18 cellular contexts compared by ENCODE assay signal in genomic region chr3:183514048-183514447, GRCh38. TPM values are rescaled to one million over a fixed set of nuclear protein-coding genes. Genes with fewer than 3 reads are reported as not detected.
A peak's percentile ranks its signal among the peaks of the same experiment; 100 is the strongest.
DNase-seq lines count a peak whose midpoint lies in the region; ATAC-seq, FAIRE-seq and TF ChIP-seq lines count a peak whose summit lies in the region.
"Had no signal": no experiment of that assay in that cellular context is flagged by ENCODE, and none has a peak within 500 bp of the region (broad histone marks: within the 10 kb centered on the region; RNA-seq: fewer than 3 reads in every experiment).

No MANE protein-coding gene starts in this region.

- DNase-seq in CD4-positive, CD25-positive, alpha-beta regulatory T cell = no peak
- no peak for DNase-seq in activated CD4-positive, alpha-beta memory T cell treated with anti-CD3 and anti-CD28 coated beads, Interleukin-2, amount 10 ng/mL, durations not matched to agents 7 days and 5 days
- DNase-seq in HepG2 (ENCODE audit: low spot score) (no peak), H54 (ENCODE audit: insufficient read length, low spot score) (no peak), dermis blood vessel endothelial cell (no peak), GM12891 (ENCODE audit: insufficient read length, low spot score) (no peak)
- DNase-seq: BE2C; H7; NCI-H1105; NCI-H2171; NCI-H748 treated with DMSO at 0.1 percent for 48 hours; stimulated activated CD4-positive, alpha-beta T cell treated with anti-CD3 and anti-CD28 coated beads, Interleukin-4, amount 100 ng/mL, for 1 hour; thyroid gland had no signal

- H3K79me2 ChIP-seq in HepG2 (ENCODE audit: insufficient read depth, low read length) = no peaks in the 10 kb centered on the region

- no peak overlapping the region for H2AFZ ChIP-seq in HepG2 (ENCODE audit: low read length)

- no peak for TF ChIP-seq EP300 in HepG2 (IDR thresholded peaks at IDR 0.05; ENCODE audit: low read depth in 2 of 2, low read length in 2 of 2)
- TF ChIP-seq EP300 in HepG2 (CRISPR knock-in tag; IDR thresholded peaks at IDR 0.05; ENCODE audit: borderline replicate concordance) = no peak

- peak overlapping the region; percentile 89 to 95 (median 92) for H3K27ac Mint-ChIP-seq in CD4-positive, CD25-positive, alpha-beta regulatory T cell
- H3K27ac Mint-ChIP-seq in activated CD4-positive, alpha-beta memory T cell treated with anti-CD3 and anti-CD28 coated beads, Interleukin-2, amount 10 ng/mL, durations not matched to agents 7 days and 5 days = peak overlapping the region; percentile 68

- H3K9me3 ChIP-seq in BLaER1 (no peaks in the 10 kb centered on the region), HepG2 (ENCODE audit: low read length) (no peaks in the 10 kb centered on the region)
- H3K9me3 ChIP-seq in CD4-positive, CD25-positive, alpha-beta regulatory T cell (ENCODE audit: control insufficient read depth in 2 of 2, low read length in 2 of 2) = no peaks in the 10 kb centered on the region
- H3K9me3 ChIP-seq: BE2C, gastroesophageal sphincter, thyroid gland had no signal

- TF ChIP-seq POLR2A in HepG2 (IDR thresholded peaks at IDR 0.05; ENCODE audit: insufficient read depth in 1 of 2, low read depth in 2 of 2, low read length in 2 of 2) = no peak
- no peak for TF ChIP-seq POLR2A in H54 (IDR thresholded peaks at IDR 0.05; ENCODE audit: low read depth, low read length)
- TF ChIP-seq POLR2A in GM12891 (IDR thresholded peaks at IDR 0.05; ENCODE audit: low read depth, low read length) = no peak

- H3K9ac ChIP-seq in BLaER1 = no peak overlapping the region
- no peak overlapping the region for H3K9ac ChIP-seq in HepG2 (ENCODE audit: insufficient read depth, low read depth, low read length)

- FAIRE-seq in HepG2 (lab: Jason Lieb, UNC) (no peak), H54 (lab: Jason Lieb, UNC) (no peak), GM12891 (lab: Jason Lieb, UNC) (no peak)
- FAIRE-seq: TTC549 had no signal

- peaks cover 0 to 1% (median 0%) of the 10 kb centered on the region in 7 donors for H3K9me3 Mint-ChIP-seq in CD4-positive, CD25-positive, alpha-beta regulatory T cell
- H3K9me3 Mint-ChIP-seq in activated CD4-positive, alpha-beta memory T cell treated with anti-CD3 and anti-CD28 coated beads, Interleukin-2, amount 10 ng/mL, durations not matched to agents 7 days and 5 days = no peaks in the 10 kb centered on the region

- peak overlapping the region in 3 of 4 donors; percentile 53 to 76 (median 58) for H3K4me3 Mint-ChIP-seq in CD4-positive, CD25-positive, alpha-beta regulatory T cell
- no peak overlapping the region for H3K4me3 Mint-ChIP-seq in activated CD4-positive, alpha-beta memory T cell treated with anti-CD3 and anti-CD28 coated beads, Interleukin-2, amount 10 ng/mL, durations not matched to agents 7 days and 5 days

- intact Hi-C loops in HepG2 (cut with micrococcal nuclease; ENCODE audit: unreplicated experiment) = no loop called here

- TF ChIP-seq RAD21 in HepG2 (CRISPR knock-in tag; IDR thresholded peaks at IDR 0.05) = no peak

- WGBS in HepG2 (ENCODE audit: low lambda C conversion rate) = 54% methylated on average over 8 of the region's 8 CpGs

- H3K27me3 ChIP-seq in BLaER1 (no peaks in the 10 kb centered on the region), HepG2 (ENCODE audit: control insufficient read depth in 1 of 2, insufficient read depth in 2 of 2, low read length in 2 of 2) (peaks cover 0 to 23% of the 10 kb centered on the region in 2 experiments; a peak in 2 of 5 replicates)
- no peaks in the 10 kb centered on the region for H3K27me3 ChIP-seq in CD4-positive, CD25-positive, alpha-beta regulatory T cell (ENCODE audit: control insufficient read depth, insufficient read depth, low read length)
- H3K27me3 ChIP-seq: BE2C, gastroesophageal sphincter, thyroid gland had no signal

- H3K4me1 Mint-ChIP-seq in CD4-positive, CD25-positive, alpha-beta regulatory T cell = peaks cover 51 to 88% (median 65%) of the 10 kb centered on the region in 4 donors
- peaks cover 63% of the 10 kb centered on the region for H3K4me1 Mint-ChIP-seq in activated CD4-positive, alpha-beta memory T cell treated with anti-CD3 and anti-CD28 coated beads, Interleukin-2, amount 10 ng/mL, durations not matched to agents 7 days and 5 days

- no TSS peak for BruUV-seq in HepG2 (replicated peaks; lab: Mats Ljungman, UMichigan)

- in situ Hi-C loops in HepG2 (cut with HindIII; ENCODE audit: extremely low pct_ligation_motif_present, low pct_unique_long_range_greater_than_20kb) = no loop called here

- H3K4me2 ChIP-seq in BLaER1 (peak overlapping the region; percentile 76), HepG2 (ENCODE audit: low read depth, low read length) (no peak overlapping the region)

- CTCF ChIA-PET in activated CD4-positive, alpha-beta memory T cell treated with anti-CD3 and anti-CD28 coated beads, Interleukin-2, amount 10 ng/mL, durations not matched to agents 7 days and 5 days (lab: Charles Lee) = interaction anchor here (1.0 to 2.1 kb wide), 2 partner anchors 79 to 253 kb away, joined by 4 to 7 read pairs; no protein-coding TSS in a partner anchor
- CTCF ChIA-PET in HepG2 (lab: Yijun Ruan, JAX; ENCODE audit: low intra/inter-chr PET ratio, low total read pairs) = no interaction called here

- H3K27ac ChIP-seq in BLaER1 (peak overlapping the region; percentile 90), HepG2 (ENCODE audit: extremely low read length, insufficient read depth, low read length) (no peak overlapping the region)
- peak overlapping the region; percentile 60 for H3K27ac ChIP-seq in CD4-positive, CD25-positive, alpha-beta regulatory T cell (ENCODE audit: insufficient read depth, low read length, poor library complexity, severe bottlenecking)
- H3K27ac ChIP-seq: gastroesophageal sphincter, skin epidermis, thyroid gland had no signal

- ATAC-seq in CD4-positive, CD25-positive, alpha-beta regulatory T cell (ENCODE audit: low read depth in 2 of 2) = no peak
- ATAC-seq in HepG2 = 0 out of 3 replicates have a peak, but pooled peaks have one; percentile 29

- POLR2A ChIA-PET in activated CD4-positive, alpha-beta memory T cell treated with anti-CD3 and anti-CD28 coated beads, Interleukin-2, amount 10 ng/mL, durations not matched to agents 7 days and 5 days (lab: Charles Lee) = interaction anchor here (1.1 to 1.5 kb wide), 3 partner anchors 13 to 73 kb away, joined by 4 read pairs; partner anchors contain the start of gene KLHL6
- POLR2A ChIA-PET in HepG2 (lab: Yijun Ruan, JAX) = no interaction called here

- no peak overlapping the region for H3K4me3 ChIP-seq in BLaER1
- H3K4me3 ChIP-seq in CD4-positive, CD25-positive, alpha-beta regulatory T cell (ENCODE audit: low read depth, low read length) = no peak overlapping the region
- no peak overlapping the region for H3K4me3 ChIP-seq in HepG2 (replicated peaks in 1 of 3; ENCODE audit: insufficient read depth in 1 of 3, low read depth in 2 of 3, low read length in 3 of 3)
- H3K4me3 ChIP-seq: gastroesophageal sphincter, skin epidermis, thyroid gland had no signal

- no peaks in the 10 kb centered on the region for H4K20me1 ChIP-seq in BLaER1
- no peaks in the 10 kb centered on the region for H4K20me1 ChIP-seq in HepG2 (ENCODE audit: insufficient read depth, low read length)

- no peaks in the 10 kb centered on the region for H3K27me3 Mint-ChIP-seq in CD4-positive, CD25-positive, alpha-beta regulatory T cell
- H3K27me3 Mint-ChIP-seq in activated CD4-positive, alpha-beta memory T cell treated with anti-CD3 and anti-CD28 coated beads, Interleukin-2, amount 10 ng/mL, durations not matched to agents 7 days and 5 days = no peaks in the 10 kb centered on the region

- H3K4me1 ChIP-seq in BLaER1 (peaks cover 97% of the 10 kb centered on the region), HepG2 (ENCODE audit: insufficient read depth, low read length) (peaks cover 34% of the 10 kb centered on the region)
- H3K4me1 ChIP-seq in CD4-positive, CD25-positive, alpha-beta regulatory T cell (ENCODE audit: control insufficient read depth, insufficient read depth, low read length, poor library complexity, severe bottlenecking) = peaks cover 66% of the 10 kb centered on the region
- H3K4me1 ChIP-seq: BE2C, gastroesophageal sphincter, thyroid gland had no signal

- H3K36me3 Mint-ChIP-seq in CD4-positive, CD25-positive, alpha-beta regulatory T cell = peaks cover 13% of the 10 kb centered on the region
- H3K36me3 Mint-ChIP-seq in activated CD4-positive, alpha-beta memory T cell treated with anti-CD3 and anti-CD28 coated beads, Interleukin-2, amount 10 ng/mL, durations not matched to agents 7 days and 5 days (ENCODE audit: low read depth) = peaks cover 38% of the 10 kb centered on the region

- peaks cover 33% of the 10 kb centered on the region for H3K36me3 ChIP-seq in BLaER1
- peaks cover 14% of the 10 kb centered on the region for H3K36me3 ChIP-seq in CD4-positive, CD25-positive, alpha-beta regulatory T cell (ENCODE audit: control insufficient read depth, insufficient read depth, low read length)
- no peaks in the 10 kb centered on the region for H3K36me3 ChIP-seq in HepG2 (replicated peaks in 1 of 2; ENCODE audit: control insufficient read depth in 1 of 2, insufficient read depth in 2 of 2, low read length in 2 of 2)
- H3K36me3 ChIP-seq: BE2C, gastroesophageal sphincter, thyroid gland had no signal

- no peak for TF ChIP-seq CTCF in HepG2 (CRISPR knock-in tag; IDR thresholded peaks at IDR 0.05)

RNA-seq across cellular contexts. Expression of gene KLHL6, which starts 41.5 kb away (rescaled TPM):
- total RNA-seq in CD4-positive, CD25-positive, alpha-beta regulatory T cell = 48.2 TPM
- polyA plus RNA-seq in CD4-positive, CD25-positive, alpha-beta regulatory T cell = 10 to 100 TPM; 17.8 to 21.8 (median 19.3) TPM
- total RNA-seq in activated CD4-positive, alpha-beta memory T cell treated with anti-CD3 and anti-CD28 coated beads, Interleukin-2, amount 10 ng/mL, durations not matched to agents 7 days and 5 days = 10 to 100 TPM; 47.1 to 48.6 TPM
- total RNA-seq in HepG2 (2016; rRNA removed; fragmentation: Illumina TruSeq; extraction: Trizol) (not detected in 2 replicates), dermis blood vessel endothelial cell (5.1 and 8.2 TPM in 2 replicates)
- total RNA-seq in HepG2 (2016; cell fraction: cytosol; rRNA removed; fragmentation: Illumina TruSeq; extraction: Trizol; ENCODE audit: low read depth) = not detected in 2 replicates
- not detected in 2 replicates for total RNA-seq in HepG2 (2016; cell fraction: insoluble cytoplasmic fraction; rRNA removed; fragmentation: Illumina TruSeq; extraction: Trizol)
- not detected in 2 replicates for total RNA-seq in HepG2 (2016; cell fraction: membrane; rRNA removed; fragmentation: Illumina TruSeq; extraction: Trizol)
- not detected in 2 replicates for total RNA-seq in HepG2 (2016; cell fraction: nucleus; rRNA removed; fragmentation: Illumina TruSeq; extraction: Trizol)
- polyA plus RNA-seq in HepG2 (2011; rRNA removed) = not detected in 2 replicates
- polyA plus RNA-seq in HepG2 (2011; cell fraction: cytosol; rRNA removed) = 0.03 TPM in 1 of 2 replicates, not detected in the other
- 0.05 TPM in 1 of 2 replicates, not detected in the other for polyA plus RNA-seq in HepG2 (2011; cell fraction: nucleus; rRNA removed)
- 0.04 and 0.07 TPM in 2 replicates for polyA plus RNA-seq in HepG2 (2012)
- not detected in 2 replicates for polyA plus RNA-seq in HepG2 (2016; cell fraction: cytosol; fragmentation: Illumina TruSeq; extraction: Trizol; ENCODE audit: low read depth)
- polyA plus RNA-seq in HepG2 (2016; cell fraction: insoluble cytoplasmic fraction; fragmentation: Illumina TruSeq; extraction: Trizol; ENCODE audit: low read depth) = not detected in 2 replicates
- polyA plus RNA-seq in HepG2 (2016; cell fraction: membrane; fragmentation: Illumina TruSeq; extraction: Trizol; ENCODE audit: low read depth) = not detected in 2 replicates
- polyA plus RNA-seq in HepG2 (2016; cell fraction: nucleus; fragmentation: Illumina TruSeq; extraction: Trizol; ENCODE audit: insufficient read depth, low read depth) = not detected in 2 replicates
- polyA minus RNA-seq in HepG2 (2011; rRNA and poly(A)+ RNA removed; ENCODE audit: low replicate concordance) = 0.33 TPM in 1 of 2 replicates, not detected in the other
- polyA minus RNA-seq in HepG2 (2011; cell fraction: cytosol; rRNA and poly(A)+ RNA removed) = not detected in 2 replicates
- polyA minus RNA-seq in HepG2 (2011; cell fraction: nucleus; rRNA and poly(A)+ RNA removed) = not detected in 2 replicates
- polyA plus RNA-seq in GM12891 (2012; ENCODE audit: low read depth, missing spikeins) = 9.8 TPM
- total RNA-seq: epithelial cell of proximal tubule had no signal
